ENCODE assay signal across 1 cellular context in the genomic region with DNA sequence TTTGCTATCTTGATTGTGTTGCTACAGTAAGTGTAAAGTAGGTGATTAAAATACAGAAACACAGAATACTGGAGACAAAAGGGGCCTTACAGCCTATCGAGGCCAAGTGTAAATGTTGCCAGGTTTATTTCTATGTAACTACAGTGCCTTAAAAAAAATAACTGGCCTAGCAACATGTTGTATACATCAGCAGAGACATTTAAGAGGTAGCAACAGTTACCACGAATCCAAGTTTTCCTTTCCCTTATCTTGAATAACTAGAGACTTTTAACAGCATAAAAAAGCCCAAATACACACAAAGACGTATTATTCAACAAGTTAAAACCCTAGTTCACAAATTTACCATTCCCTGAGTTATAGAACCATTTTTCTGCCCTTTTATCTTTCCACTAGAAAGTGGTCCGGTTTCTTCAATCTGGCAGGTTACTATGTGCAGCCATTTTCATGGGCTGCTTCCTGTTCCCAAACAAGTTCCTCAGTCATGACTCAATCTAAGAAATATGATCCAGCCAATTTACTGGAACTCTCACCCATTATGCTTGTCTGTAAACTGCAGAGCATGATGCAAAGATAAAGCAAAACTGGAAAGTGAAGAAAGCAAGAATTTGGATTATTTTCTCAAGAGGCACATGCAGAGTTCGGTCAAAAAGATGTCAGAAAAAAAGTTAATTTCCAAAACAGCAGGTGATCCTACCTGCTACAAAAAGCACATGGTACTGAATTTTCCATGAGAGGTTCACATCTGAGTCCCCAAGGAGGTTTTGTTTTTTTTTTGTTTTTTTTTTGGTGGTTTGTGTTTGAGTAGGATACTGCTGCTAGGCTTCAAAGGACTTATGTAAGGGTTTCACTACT.
A peak's percentile ranks its signal among the peaks of the same experiment; 100 is the strongest.
TF ChIP-seq lines count a peak whose summit lies in the region.

No MANE protein-coding gene starts in this region.

TF ChIP-seq in HepG2, 621 proteins besides CTCF, POLR2A, EP300 and RAD21 (continued from another document and continues in another):
- TF ChIP-seq, protein P1, sequence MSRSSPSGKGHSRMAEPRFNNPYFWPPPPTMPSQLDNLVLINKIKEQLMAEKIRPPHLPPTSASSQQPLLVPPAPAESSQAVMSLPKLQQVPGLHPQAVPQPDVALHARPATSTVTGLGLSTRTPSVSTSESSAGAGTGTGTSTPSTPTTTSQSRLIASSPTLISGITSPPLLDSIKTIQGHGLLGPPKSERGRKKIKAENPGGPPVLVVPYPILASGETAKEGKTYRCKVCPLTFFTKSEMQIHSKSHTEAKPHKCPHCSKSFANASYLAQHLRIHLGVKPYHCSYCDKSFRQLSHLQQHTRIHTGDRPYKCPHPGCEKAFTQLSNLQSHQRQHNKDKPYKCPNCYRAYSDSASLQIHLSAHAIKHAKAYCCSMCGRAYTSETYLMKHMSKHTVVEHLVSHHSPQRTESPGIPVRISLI (CRISPR knock-in tag; IDR thresholded peaks at IDR 0.05; ENCODE audit: borderline replicate concordance), result peak; percentile 46; the same call in 1 of the 2 replicates
- TF ChIP-seq ZNF547 (CRISPR knock-in tag; IDR thresholded peaks at IDR 0.05), result no peak
- TF ChIP-seq FOSL1 (CRISPR knock-in tag; IDR thresholded peaks at IDR 0.05; ENCODE audit: borderline replicate concordance), result peak; percentile 60; the same call in 1 of the 2 replicates
- TF ChIP-seq, protein P2, sequence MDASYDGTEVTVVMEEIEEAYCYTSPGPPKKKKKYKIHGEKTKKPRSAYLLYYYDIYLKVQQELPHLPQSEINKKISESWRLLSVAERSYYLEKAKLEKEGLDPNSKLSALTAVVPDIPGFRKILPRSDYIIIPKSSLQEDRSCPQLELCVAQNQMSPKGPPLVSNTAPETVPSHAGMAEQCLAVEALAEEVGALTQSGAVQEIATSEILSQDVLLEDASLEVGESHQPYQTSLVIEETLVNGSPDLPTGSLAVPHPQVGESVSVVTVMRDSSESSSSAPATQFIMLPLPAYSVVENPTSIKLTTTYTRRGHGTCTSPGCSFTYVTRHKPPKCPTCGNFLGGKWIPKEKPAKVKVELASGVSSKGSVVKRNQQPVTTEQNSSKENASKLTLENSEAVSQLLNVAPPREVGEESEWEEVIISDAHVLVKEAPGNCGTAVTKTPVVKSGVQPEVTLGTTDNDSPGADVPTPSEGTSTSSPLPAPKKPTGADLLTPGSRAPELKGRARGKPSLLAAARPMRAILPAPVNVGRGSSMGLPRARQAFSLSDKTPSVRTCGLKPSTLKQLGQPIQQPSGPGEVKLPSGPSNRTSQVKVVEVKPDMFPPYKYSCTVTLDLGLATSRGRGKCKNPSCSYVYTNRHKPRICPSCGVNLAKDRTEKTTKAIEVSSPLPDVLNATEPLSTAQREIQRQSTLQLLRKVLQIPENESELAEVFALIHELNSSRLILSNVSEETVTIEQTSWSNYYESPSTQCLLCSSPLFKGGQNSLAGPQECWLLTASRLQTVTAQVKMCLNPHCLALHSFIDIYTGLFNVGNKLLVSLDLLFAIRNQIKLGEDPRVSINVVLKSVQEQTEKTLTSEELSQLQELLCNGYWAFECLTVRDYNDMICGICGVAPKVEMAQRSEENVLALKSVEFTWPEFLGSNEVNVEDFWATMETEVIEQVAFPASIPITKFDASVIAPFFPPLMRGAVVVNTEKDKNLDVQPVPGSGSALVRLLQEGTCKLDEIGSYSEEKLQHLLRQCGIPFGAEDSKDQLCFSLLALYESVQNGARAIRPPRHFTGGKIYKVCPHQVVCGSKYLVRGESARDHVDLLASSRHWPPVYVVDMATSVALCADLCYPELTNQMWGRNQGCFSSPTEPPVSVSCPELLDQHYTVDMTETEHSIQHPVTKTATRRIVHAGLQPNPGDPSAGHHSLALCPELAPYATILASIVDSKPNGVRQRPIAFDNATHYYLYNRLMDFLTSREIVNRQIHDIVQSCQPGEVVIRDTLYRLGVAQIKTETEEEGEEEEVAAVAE (CRISPR knock-in tag; IDR thresholded peaks at IDR 0.05; ENCODE audit: borderline replicate concordance), result 0 out of 2 replicates have a peak, but pooled peaks have one; percentile 36
- TF ChIP-seq HNRNPUL1 (IDR thresholded peaks at IDR 0.05; ENCODE audit: low read depth, low read length), result no peak
- TF ChIP-seq, protein P3, sequence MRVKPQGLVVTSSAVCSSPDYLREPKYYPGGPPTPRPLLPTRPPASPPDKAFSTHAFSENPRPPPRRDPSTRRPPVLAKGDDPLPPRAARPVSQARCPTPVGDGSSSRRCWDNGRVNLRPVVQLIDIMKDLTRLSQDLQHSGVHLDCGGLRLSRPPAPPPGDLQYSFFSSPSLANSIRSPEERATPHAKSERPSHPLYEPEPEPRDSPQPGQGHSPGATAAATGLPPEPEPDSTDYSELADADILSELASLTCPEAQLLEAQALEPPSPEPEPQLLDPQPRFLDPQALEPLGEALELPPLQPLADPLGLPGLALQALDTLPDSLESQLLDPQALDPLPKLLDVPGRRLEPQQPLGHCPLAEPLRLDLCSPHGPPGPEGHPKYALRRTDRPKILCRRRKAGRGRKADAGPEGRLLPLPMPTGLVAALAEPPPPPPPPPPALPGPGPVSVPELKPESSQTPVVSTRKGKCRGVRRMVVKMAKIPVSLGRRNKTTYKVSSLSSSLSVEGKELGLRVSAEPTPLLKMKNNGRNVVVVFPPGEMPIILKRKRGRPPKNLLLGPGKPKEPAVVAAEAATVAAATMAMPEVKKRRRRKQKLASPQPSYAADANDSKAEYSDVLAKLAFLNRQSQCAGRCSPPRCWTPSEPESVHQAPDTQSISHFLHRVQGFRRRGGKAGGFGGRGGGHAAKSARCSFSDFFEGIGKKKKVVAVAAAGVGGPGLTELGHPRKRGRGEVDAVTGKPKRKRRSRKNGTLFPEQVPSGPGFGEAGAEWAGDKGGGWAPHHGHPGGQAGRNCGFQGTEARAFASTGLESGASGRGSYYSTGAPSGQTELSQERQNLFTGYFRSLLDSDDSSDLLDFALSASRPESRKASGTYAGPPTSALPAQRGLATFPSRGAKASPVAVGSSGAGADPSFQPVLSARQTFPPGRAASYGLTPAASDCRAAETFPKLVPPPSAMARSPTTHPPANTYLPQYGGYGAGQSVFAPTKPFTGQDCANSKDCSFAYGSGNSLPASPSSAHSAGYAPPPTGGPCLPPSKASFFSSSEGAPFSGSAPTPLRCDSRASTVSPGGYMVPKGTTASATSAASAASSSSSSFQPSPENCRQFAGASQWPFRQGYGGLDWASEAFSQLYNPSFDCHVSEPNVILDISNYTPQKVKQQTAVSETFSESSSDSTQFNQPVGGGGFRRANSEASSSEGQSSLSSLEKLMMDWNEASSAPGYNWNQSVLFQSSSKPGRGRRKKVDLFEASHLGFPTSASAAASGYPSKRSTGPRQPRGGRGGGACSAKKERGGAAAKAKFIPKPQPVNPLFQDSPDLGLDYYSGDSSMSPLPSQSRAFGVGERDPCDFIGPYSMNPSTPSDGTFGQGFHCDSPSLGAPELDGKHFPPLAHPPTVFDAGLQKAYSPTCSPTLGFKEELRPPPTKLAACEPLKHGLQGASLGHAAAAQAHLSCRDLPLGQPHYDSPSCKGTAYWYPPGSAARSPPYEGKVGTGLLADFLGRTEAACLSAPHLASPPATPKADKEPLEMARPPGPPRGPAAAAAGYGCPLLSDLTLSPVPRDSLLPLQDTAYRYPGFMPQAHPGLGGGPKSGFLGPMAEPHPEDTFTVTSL (CRISPR knock-in tag; IDR thresholded peaks at IDR 0.05; ENCODE audit: borderline replicate concordance), result peak; percentile 60; the same call in 1 of the 2 replicates
- no peak for TF ChIP-seq ZNF724P (CRISPR knock-in tag; IDR thresholded peaks at IDR 0.05; ENCODE audit: borderline replicate concordance)
- TF ChIP-seq HMG20A (CRISPR knock-in tag; IDR thresholded peaks at IDR 0.05; ENCODE audit: borderline replicate concordance), result peak; percentile 87; the same call in 1 of the 2 replicates
- peak; percentile 97; the same call in 1 of the 2 replicates for TF ChIP-seq SIX1 (CRISPR knock-in tag; IDR thresholded peaks at IDR 0.05; ENCODE audit: borderline replicate concordance)
- peak; percentile 65; the same call in 1 of the 2 replicates for TF ChIP-seq KLF6 (CRISPR knock-in tag; IDR thresholded peaks at IDR 0.05)
- TF ChIP-seq ASH2L (IDR thresholded peaks at IDR 0.05; ENCODE audit: insufficient read length, low read depth, low read length), result peak; percentile 43
- TF ChIP-seq, protein P4, sequence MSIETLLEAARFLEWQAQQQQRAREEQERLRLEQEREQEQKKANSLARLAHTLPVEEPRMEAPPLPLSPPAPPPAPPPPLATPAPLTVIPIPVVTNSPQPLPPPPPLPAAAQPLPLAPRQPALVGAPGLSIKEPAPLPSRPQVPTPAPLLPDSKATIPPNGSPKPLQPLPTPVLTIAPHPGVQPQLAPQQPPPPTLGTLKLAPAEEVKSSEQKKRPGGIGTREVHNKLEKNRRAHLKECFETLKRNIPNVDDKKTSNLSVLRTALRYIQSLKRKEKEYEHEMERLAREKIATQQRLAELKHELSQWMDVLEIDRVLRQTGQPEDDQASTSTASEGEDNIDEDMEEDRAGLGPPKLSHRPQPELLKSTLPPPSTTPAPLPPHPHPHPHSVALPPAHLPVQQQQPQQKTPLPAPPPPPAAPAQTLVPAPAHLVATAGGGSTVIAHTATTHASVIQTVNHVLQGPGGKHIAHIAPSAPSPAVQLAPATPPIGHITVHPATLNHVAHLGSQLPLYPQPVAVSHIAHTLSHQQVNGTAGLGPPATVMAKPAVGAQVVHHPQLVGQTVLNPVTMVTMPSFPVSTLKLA (IDR thresholded peaks at IDR 0.05), result peak; percentile 17; the same call in 1 of the 2 replicates
- TF ChIP-seq NR2F6 (IDR thresholded peaks at IDR 0.05), result no peak; the same call in 1 of the 2 replicates
- peak; percentile 36; the same call in 1 of the 2 replicates for TF ChIP-seq NR2F6 (CRISPR knock-in tag; IDR thresholded peaks at IDR 0.05)
- peak; percentile 42 for TF ChIP-seq YY1 (IDR thresholded peaks at IDR 0.05; ENCODE audit: insufficient read depth, insufficient replicate concordance, low read depth, low read length)
- peak; percentile 99 for TF ChIP-seq SIX4 (CRISPR knock-in tag; IDR thresholded peaks at IDR 0.05)
- peak; percentile 58 for TF ChIP-seq RXRB (CRISPR knock-in tag; IDR thresholded peaks at IDR 0.05; ENCODE audit: borderline replicate concordance)
- peak; percentile 46; the same call in 1 of the 2 replicates for TF ChIP-seq KDM1A (CRISPR knock-in tag; IDR thresholded peaks at IDR 0.05)
- TF ChIP-seq ERF (CRISPR knock-in tag; IDR thresholded peaks at IDR 0.05), result 0 out of 2 replicates have a peak, but pooled peaks have one; percentile 19
- TF ChIP-seq SOX5 (CRISPR knock-in tag; IDR thresholded peaks at IDR 0.05; ENCODE audit: borderline replicate concordance), result peak; percentile 73; the same call in 1 of the 2 replicates
- TF ChIP-seq ZNF224 (CRISPR knock-in tag; IDR thresholded peaks at IDR 0.05), result no peak
- TF ChIP-seq KAT7 (CRISPR knock-in tag; IDR thresholded peaks at IDR 0.05; ENCODE audit: borderline replicate concordance), result 0 out of 2 replicates have a peak, but pooled peaks have one; percentile 27
- no peak for TF ChIP-seq ZFX (CRISPR knock-in tag; IDR thresholded peaks at IDR 0.05; ENCODE audit: low read depth)
- peak in 1 of 2 experiments; percentile 90; a peak in 2 of 4 replicates for TF ChIP-seq KLF16 (CRISPR knock-in tag; IDR thresholded peaks at IDR 0.05)
- peak; percentile 75; the same call in 1 of the 2 replicates for TF ChIP-seq YEATS2 (CRISPR knock-in tag; IDR thresholded peaks at IDR 0.05; ENCODE audit: borderline replicate concordance)
- TF ChIP-seq, protein P5, sequence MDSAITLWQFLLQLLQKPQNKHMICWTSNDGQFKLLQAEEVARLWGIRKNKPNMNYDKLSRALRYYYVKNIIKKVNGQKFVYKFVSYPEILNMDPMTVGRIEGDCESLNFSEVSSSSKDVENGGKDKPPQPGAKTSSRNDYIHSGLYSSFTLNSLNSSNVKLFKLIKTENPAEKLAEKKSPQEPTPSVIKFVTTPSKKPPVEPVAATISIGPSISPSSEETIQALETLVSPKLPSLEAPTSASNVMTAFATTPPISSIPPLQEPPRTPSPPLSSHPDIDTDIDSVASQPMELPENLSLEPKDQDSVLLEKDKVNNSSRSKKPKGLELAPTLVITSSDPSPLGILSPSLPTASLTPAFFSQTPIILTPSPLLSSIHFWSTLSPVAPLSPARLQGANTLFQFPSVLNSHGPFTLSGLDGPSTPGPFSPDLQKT (CRISPR knock-in tag; IDR thresholded peaks at IDR 0.05; ENCODE audit: borderline replicate concordance), result no peak
- peak; percentile 46; the same call in 1 of the 2 replicates for TF ChIP-seq BCL6 (CRISPR knock-in tag; IDR thresholded peaks at IDR 0.05)
- peak; percentile 38; the same call in 1 of the 2 replicates for TF ChIP-seq RARA (CRISPR knock-in tag; IDR thresholded peaks at IDR 0.05)
- TF ChIP-seq, protein P6, sequence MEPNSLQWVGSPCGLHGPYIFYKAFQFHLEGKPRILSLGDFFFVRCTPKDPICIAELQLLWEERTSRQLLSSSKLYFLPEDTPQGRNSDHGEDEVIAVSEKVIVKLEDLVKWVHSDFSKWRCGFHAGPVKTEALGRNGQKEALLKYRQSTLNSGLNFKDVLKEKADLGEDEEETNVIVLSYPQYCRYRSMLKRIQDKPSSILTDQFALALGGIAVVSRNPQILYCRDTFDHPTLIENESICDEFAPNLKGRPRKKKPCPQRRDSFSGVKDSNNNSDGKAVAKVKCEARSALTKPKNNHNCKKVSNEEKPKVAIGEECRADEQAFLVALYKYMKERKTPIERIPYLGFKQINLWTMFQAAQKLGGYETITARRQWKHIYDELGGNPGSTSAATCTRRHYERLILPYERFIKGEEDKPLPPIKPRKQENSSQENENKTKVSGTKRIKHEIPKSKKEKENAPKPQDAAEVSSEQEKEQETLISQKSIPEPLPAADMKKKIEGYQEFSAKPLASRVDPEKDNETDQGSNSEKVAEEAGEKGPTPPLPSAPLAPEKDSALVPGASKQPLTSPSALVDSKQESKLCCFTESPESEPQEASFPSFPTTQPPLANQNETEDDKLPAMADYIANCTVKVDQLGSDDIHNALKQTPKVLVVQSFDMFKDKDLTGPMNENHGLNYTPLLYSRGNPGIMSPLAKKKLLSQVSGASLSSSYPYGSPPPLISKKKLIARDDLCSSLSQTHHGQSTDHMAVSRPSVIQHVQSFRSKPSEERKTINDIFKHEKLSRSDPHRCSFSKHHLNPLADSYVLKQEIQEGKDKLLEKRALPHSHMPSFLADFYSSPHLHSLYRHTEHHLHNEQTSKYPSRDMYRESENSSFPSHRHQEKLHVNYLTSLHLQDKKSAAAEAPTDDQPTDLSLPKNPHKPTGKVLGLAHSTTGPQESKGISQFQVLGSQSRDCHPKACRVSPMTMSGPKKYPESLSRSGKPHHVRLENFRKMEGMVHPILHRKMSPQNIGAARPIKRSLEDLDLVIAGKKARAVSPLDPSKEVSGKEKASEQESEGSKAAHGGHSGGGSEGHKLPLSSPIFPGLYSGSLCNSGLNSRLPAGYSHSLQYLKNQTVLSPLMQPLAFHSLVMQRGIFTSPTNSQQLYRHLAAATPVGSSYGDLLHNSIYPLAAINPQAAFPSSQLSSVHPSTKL (CRISPR knock-in tag; IDR thresholded peaks at IDR 0.05), result peak; percentile 84
- TF ChIP-seq ZNF282 (IDR thresholded peaks at IDR 0.05; ENCODE audit: partially characterized antibody), result no peak
- 0 out of 2 replicates have a peak, but pooled peaks have one; percentile 33 for TF ChIP-seq KDM4B (CRISPR knock-in tag; IDR thresholded peaks at IDR 0.05)
- TF ChIP-seq ZSCAN30 (CRISPR knock-in tag; IDR thresholded peaks at IDR 0.05), result no peak
- TF ChIP-seq ZNF644 (CRISPR knock-in tag; IDR thresholded peaks at IDR 0.05; ENCODE audit: low read depth), result peak; percentile 59
- TF ChIP-seq ZNF382 (CRISPR knock-in tag; IDR thresholded peaks at IDR 0.05; ENCODE audit: borderline replicate concordance), result no peak
- peak; percentile 54; the same call in 1 of the 2 replicates for TF ChIP-seq NFIC (IDR thresholded peaks at IDR 0.05; ENCODE audit: low read length)
- TF ChIP-seq RBFOX2 (IDR thresholded peaks at IDR 0.05; ENCODE audit: low read depth, low read length), result no peak
- TF ChIP-seq KMT2B (CRISPR knock-in tag; IDR thresholded peaks at IDR 0.05), result peak; percentile 37; the same call in 1 of the 2 replicates
